6 cellular contexts compared by ENCODE assay signal in the genomic region with DNA sequence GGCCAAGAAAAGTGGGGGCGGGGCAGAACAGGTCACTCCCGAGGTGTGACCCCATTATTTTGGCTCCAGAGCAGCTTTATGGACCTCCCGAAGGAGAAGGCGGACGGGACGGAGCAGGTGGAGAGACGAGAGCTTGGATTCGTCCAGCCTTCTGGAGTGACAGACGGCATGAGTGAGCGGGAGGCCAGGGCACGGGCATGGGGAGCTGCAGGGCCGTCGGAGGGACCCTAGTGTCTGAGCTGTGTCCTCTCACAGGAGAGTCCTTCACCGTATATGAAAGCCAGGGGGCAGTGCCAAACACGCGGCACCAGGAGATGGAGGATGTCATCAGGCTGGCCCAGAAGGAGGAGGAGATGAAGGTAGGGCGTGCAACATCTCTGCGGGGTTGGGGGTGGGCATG. TPM values are rescaled to one million over a fixed set of nuclear protein-coding genes. Genes with fewer than 3 reads are reported as not detected.
"Had no signal": no experiment of that assay in that cellular context is flagged by ENCODE, and none has a peak within 500 bp of the region (broad histone marks: within the 10 kb centered on the region; RNA-seq: fewer than 3 reads in every experiment).

No MANE protein-coding gene starts in this region.

RNA-seq across cellular contexts. Expression of a gene that starts 11.0 kb away (rescaled TPM):
- total RNA-seq: HepG2, HT1080, IMR-90, K562 had no signal
- polyA plus RNA-seq: IgD-negative memory B cell, IMR-90, K562 had no signal

RNA-seq across cellular contexts. Expression of a gene that starts 35.5 kb away (rescaled TPM):
- total RNA-seq: HepG2, HT-29, HT1080, IMR-90, K562 had no signal
- polyA plus RNA-seq: HepG2, IgD-negative memory B cell, IMR-90, K562 had no signal

RNA-seq across cellular contexts. Expression of a gene that starts 53.2 kb away (rescaled TPM):
- total RNA-seq: HT1080 had no signal
